Comparison of ENCODE assay signal across 8 cellular contexts in genomic region chr14:36320210-36321003, GRCh38. TPM values are rescaled to one million over a fixed set of nuclear protein-coding genes. Genes with fewer than 3 reads are reported as not detected.
A peak's percentile ranks its signal among the peaks of the same experiment; 100 is the strongest.
DNase-seq lines count a peak whose midpoint lies in the region; ATAC-seq and TF ChIP-seq lines count a peak whose summit lies in the region.

TSS of gene MBIP (minus strand) at chr14:36320637. CDS start at chr14:36320588, 49 bp downstream.

- no peak for TF ChIP-seq CTCF in BE2C (IDR thresholded peaks at IDR 0.05; ENCODE audit: low read depth, low read length)

- no peaks in the 10 kb centered on the region for H3K36me3 ChIP-seq in BE2C

- peak; percentile 95 for DNase-seq in BE2C
- peak; percentile 99 for DNase-seq in NCI-H69 (lab: John Stamatoyannopoulos, UW)
- peak; percentile 96 for DNase-seq in activated CD4-positive, alpha-beta T cell treated with anti-CD3 and anti-CD28 coated beads, Interleukin-2, amount 10 ng/mL, durations not matched to agents 7 days and 5 days
- DNase-seq in dedifferentiated amniotic fluid mesenchymal stem cell (ENCODE audit: extremely low spot score): peak; percentile 99
- DNase-seq in left lobe of liver (ENCODE audit: low spot score): peak; percentile 92
- peak; percentile 86 for DNase-seq in stimulated activated CD4-positive, alpha-beta T cell treated with anti-CD3 and anti-CD28 coated beads, Interleukin-2, amount 100 ng/mL, for 4 hours (ENCODE audit: low read depth)

- H3K36me3 Mint-ChIP-seq in activated CD4-positive, alpha-beta T cell treated with anti-CD3 and anti-CD28 coated beads, Interleukin-2, amount 10 ng/mL, durations not matched to agents 7 days and 5 days (ENCODE audit: low read depth): peaks cover 3% of the 10 kb centered on the region

- peaks cover 4% of the 10 kb centered on the region for H3K9me3 Mint-ChIP-seq in activated CD4-positive, alpha-beta T cell treated with anti-CD3 and anti-CD28 coated beads, Interleukin-2, amount 10 ng/mL, durations not matched to agents 7 days and 5 days

- H3K4me1 Mint-ChIP-seq in activated CD4-positive, alpha-beta T cell treated with anti-CD3 and anti-CD28 coated beads, Interleukin-2, amount 10 ng/mL, durations not matched to agents 7 days and 5 days: peaks cover 30% of the 10 kb centered on the region

- peaks cover 23% of the 10 kb centered on the region for H3K27me3 ChIP-seq in BE2C

- no peaks in the 10 kb centered on the region for H3K9me3 ChIP-seq in BE2C

- peaks cover 19% of the 10 kb centered on the region for H3K27me3 Mint-ChIP-seq in activated CD4-positive, alpha-beta T cell treated with anti-CD3 and anti-CD28 coated beads, Interleukin-2, amount 10 ng/mL, durations not matched to agents 7 days and 5 days

- peak within 1 kb of the TSS; percentile 85 for H3K4me3 Mint-ChIP-seq in activated CD4-positive, alpha-beta T cell treated with anti-CD3 and anti-CD28 coated beads, Interleukin-2, amount 10 ng/mL, durations not matched to agents 7 days and 5 days

- no peaks in the 10 kb centered on the region; the same call in 1 of the 2 replicates for H3K4me1 ChIP-seq in BE2C

- H3K4me3 ChIP-seq in BE2C (ENCODE audit: low read depth, low read length): peak within 1 kb of the TSS; percentile 99

- POLR2A ChIA-PET in activated CD4-positive, alpha-beta T cell treated with anti-CD3 and anti-CD28 coated beads, Interleukin-2, amount 10 ng/mL, durations not matched to agents 7 days and 5 days (lab: Charles Lee): interaction anchor here (0.6 to 0.7 kb wide), 5 partner anchors 23 to 1783 kb away, joined by 3 to 4 read pairs (median 3); no protein-coding TSS in a partner anchor

- CTCF ChIA-PET in activated CD4-positive, alpha-beta T cell treated with anti-CD3 and anti-CD28 coated beads, Interleukin-2, amount 10 ng/mL, durations not matched to agents 7 days and 5 days (lab: Charles Lee): no interaction called here

- H3K27ac Mint-ChIP-seq in activated CD4-positive, alpha-beta T cell treated with anti-CD3 and anti-CD28 coated beads, Interleukin-2, amount 10 ng/mL, durations not matched to agents 7 days and 5 days: peak within 1 kb of the TSS; percentile 97

- ATAC-seq in GM19328 (IDR thresholded peaks at IDR 0.05; ENCODE audit: unreplicated experiment) (peak; percentile 99), HG03520 (IDR thresholded peaks at IDR 0.05; ENCODE audit: unreplicated experiment) (peak; percentile 98), left lobe of liver (peak; percentile 99)

RNA-seq across cellular contexts. Expression of gene MBIP, which starts in this region (rescaled TPM):
- polyA plus RNA-seq in BE2C (2012; ENCODE audit: insufficient read depth, insufficient read length, low read depth): 18.7 TPM
- 10 to 100 TPM; 23.1 to 27.7 TPM for total RNA-seq in activated CD4-positive, alpha-beta T cell treated with anti-CD3 and anti-CD28 coated beads, Interleukin-2, amount 10 ng/mL, durations not matched to agents 7 days and 5 days
- total RNA-seq in left lobe of liver: 7.9 TPM

Comparison
In these comparisons a context has a peak if more than half of its experiments do, and no peak if none do; other contexts are left out.
1. Peak in every context shown above with its lines: DNase-seq, ATAC-seq and H3K4me3 ChIP-seq.